Comparison of ENCODE assay signal across 9 cellular contexts in genomic region chr12:96719671-96720362, GRCh38.
A peak's percentile ranks its signal among the peaks of the same experiment; 100 is the strongest.
DNase-seq lines count a peak whose midpoint lies in the region; ATAC-seq and TF ChIP-seq lines count a peak whose summit lies in the region.
"Had no signal": no experiment of that assay in that cellular context is flagged by ENCODE, and none has a peak within 500 bp of the region (broad histone marks: within the 10 kb centered on the region; RNA-seq: fewer than 3 reads in every experiment).

No MANE protein-coding gene starts in this region.

- H3K4me3 ChIP-seq in brain microvascular endothelial cell (ENCODE audit: low read depth, low read length) (peak overlapping the region; percentile 41), mucosa of descending colon (no peak overlapping the region), neural progenitor cell (no peak overlapping the region)
- H3K4me3 ChIP-seq: SK-N-MC had no signal

- no peaks in the 10 kb centered on the region for H3K36me3 ChIP-seq in brain microvascular endothelial cell (replicated peaks)
- H3K36me3 ChIP-seq in mucosa of descending colon (ENCODE audit: low read depth) = no peaks in the 10 kb centered on the region
- H3K36me3 ChIP-seq in neural progenitor cell = no peaks in the 10 kb centered on the region

- H2AFZ ChIP-seq in neural progenitor cell (replicated peaks) = no peak overlapping the region

- DNase-seq in NCI-H510A (lab: John Stamatoyannopoulos, UW) = peak; percentile 69
- peak; percentile 53 for DNase-seq in brain microvascular endothelial cell
- peak in 1 of 3 donors; percentile 44 for DNase-seq in mucosa of descending colon
- no peak for DNase-seq in mucosa of gallbladder (ENCODE audit: low spot score)
- DNase-seq in neural progenitor cell (ENCODE audit: low spot score) = no peak

- no peaks in the 10 kb centered on the region for H3K79me2 ChIP-seq in neural progenitor cell (ENCODE audit: low read depth)

- peak overlapping the region; percentile 14; the same call in 1 of the 2 replicates for H3K27ac ChIP-seq in C4-2B
- peak overlapping the region; percentile 35 for H3K27ac ChIP-seq in brain microvascular endothelial cell
- H3K27ac ChIP-seq in neural progenitor cell = no peak overlapping the region
- H3K27ac ChIP-seq: SK-N-MC had no signal

- no peak overlapping the region for H3K27ac Mint-ChIP-seq in neural progenitor cell

- H3K9me3 Mint-ChIP-seq in neural progenitor cell = no peaks in the 10 kb centered on the region

- H3K27me3 Mint-ChIP-seq in neural progenitor cell (ENCODE audit: insufficient read depth, low read depth) = no peaks in the 10 kb centered on the region

- peaks cover 6% of the 10 kb centered on the region for H3K4me1 Mint-ChIP-seq in neural progenitor cell

- H3K4me1 ChIP-seq in mucosa of descending colon (ENCODE audit: low read depth) = no peaks in the 10 kb centered on the region
- H3K4me1 ChIP-seq in neural progenitor cell = no peaks in the 10 kb centered on the region

- TF ChIP-seq CTCF in C4-2B (conservative IDR thresholded peaks at IDR 0.05) (no peak), brain microvascular endothelial cell (IDR thresholded peaks at IDR 0.05; ENCODE audit: low read depth, low read length, missing control alignments) (no peak), mucosa of descending colon (IDR thresholded peaks at IDR 0.05) (no peak), neural progenitor cell (IDR thresholded peaks at IDR 0.05) (no peak)

- ATAC-seq in GM18870 (IDR thresholded peaks at IDR 0.05; ENCODE audit: unreplicated experiment) (peak; percentile 96), HG03097 (IDR thresholded peaks at IDR 0.05; ENCODE audit: low FRiP score, unreplicated experiment) (peak; percentile 91), mucosa of descending colon (peak; percentile 89)

- no peak overlapping the region for H3K4me2 ChIP-seq in neural progenitor cell

- H3K36me3 Mint-ChIP-seq in neural progenitor cell = no peaks in the 10 kb centered on the region

- in situ Hi-C loops in brain microvascular endothelial cell (cut with HindIII; ENCODE audit: low pct_ligation_motif_present, low sequenced_read_pairs) = no loop called here

- H3K9me3 ChIP-seq in mucosa of descending colon (no peaks in the 10 kb centered on the region), neural progenitor cell (ENCODE audit: low read depth) (no peaks in the 10 kb centered on the region)

- H3K9ac ChIP-seq in neural progenitor cell = no peak overlapping the region

- intact Hi-C loops in mucosa of descending colon (cut with DNase I, micrococcal nuclease) = no loop called here

- no peaks in the 10 kb centered on the region for H3K27me3 ChIP-seq in brain microvascular endothelial cell (replicated peaks)
- no peaks in the 10 kb centered on the region for H3K27me3 ChIP-seq in neural progenitor cell

- H4K20me1 ChIP-seq in neural progenitor cell (ENCODE audit: low read depth) = no peaks in the 10 kb centered on the region

- no peaks in the 10 kb centered on the region for H3F3A ChIP-seq in neural progenitor cell (ENCODE audit: low read depth)

- no peak overlapping the region for H3K4me3 Mint-ChIP-seq in neural progenitor cell

Comparison
In these comparisons a context has a peak if more than half of its experiments do, and no peak if none do; other contexts are left out.
1. DNase-seq: peak in NCI-H510A (single experiment) and brain microvascular endothelial cell (single experiment); none in mucosa of gallbladder (single experiment) and neural progenitor cell (single experiment).
2. Peak in every context shown above with its lines, with median percentiles within 50 percentile points of each other: ATAC-seq.